Comparison of ENCODE assay signal across 1 cellular context in genomic region chr5:99076600-99077253, GRCh38.
TF ChIP-seq lines count a peak whose summit lies in the region.

No MANE protein-coding gene starts in this region.

TF ChIP-seq in K562, 482 proteins besides CTCF, POLR2A, EP300 and RAD21 (continued from another document):
- TF ChIP-seq PRMT5 (CRISPR knock-in tag; IDR thresholded peaks at IDR 0.05) (no peak), REST (CRISPR knock-in tag; IDR thresholded peaks at IDR 0.05; ENCODE audit: low read depth) (no peak), ZNF324 (CRISPR knock-in tag; IDR thresholded peaks at IDR 0.05) (no peak), FOS (IDR thresholded peaks at IDR 0.05; ENCODE audit: extremely low read depth, insufficient read length) (no peak), ARID1B (IDR thresholded peaks at IDR 0.05) (peak; percentile 67), SNRNP70 (optimal IDR thresholded peaks at IDR 0.05; ENCODE audit: low read depth, low read length) (no peak), USF2 (CRISPR knock-in tag; IDR thresholded peaks at IDR 0.05) (0 out of 2 replicates have a peak, but pooled peaks have one; percentile 12), NR1H2 (CRISPR knock-in tag; IDR thresholded peaks at IDR 0.05) (no peak), MBD2 (IDR thresholded peaks at IDR 0.05; ENCODE audit: borderline replicate concordance, low read depth) (no peak), NELFE (IDR thresholded peaks at IDR 0.05; ENCODE audit: insufficient read depth, insufficient read length) (no peak), ZNF140 (CRISPR knock-in tag; IDR thresholded peaks at IDR 0.05) (no peak), HNRNPL (IDR thresholded peaks at IDR 0.05; ENCODE audit: low read depth, low read length) (no peak), CBFA2T2 (conservative IDR thresholded peaks at IDR 0.05) (peak; percentile 16; the same call in 1 of the 2 replicates), TAF7 (tag; IDR thresholded peaks at IDR 0.05) (no peak), NFIC (IDR thresholded peaks at IDR 0.05) (no peak), TAF15 (IDR thresholded peaks at IDR 0.05; ENCODE audit: low read depth, low read length) (no peak), TAL1 (IDR thresholded peaks at IDR 0.05) (peak; percentile 40), BRF2 (IDR thresholded peaks at IDR 0.05; ENCODE audit: borderline replicate concordance, insufficient read depth, insufficient read length) (no peak), CBFA2T3 (IDR thresholded peaks at IDR 0.05) (peak; percentile 64), ZNF707 (CRISPR knock-in tag; conservative IDR thresholded peaks at IDR 0.05) (no peak), ZNF668 (CRISPR knock-in tag; IDR thresholded peaks at IDR 0.05) (no peak), RBM39 (optimal IDR thresholded peaks at IDR 0.05; ENCODE audit: low read depth, low read length) (no peak), SRSF7 (optimal IDR thresholded peaks at IDR 0.05; ENCODE audit: low read depth, low read length) (no peak), ZNF134 (CRISPR knock-in tag; conservative IDR thresholded peaks at IDR 0.05) (0 out of 2 replicates have a peak, but pooled peaks have one; percentile 31), SIN3B (IDR thresholded peaks at IDR 0.05; ENCODE audit: low read depth) (no peak), ZNF384 (IDR thresholded peaks at IDR 0.05; ENCODE audit: low read depth, low read length) (peak; percentile 83), AFF1 (IDR thresholded peaks at IDR 0.05; ENCODE audit: low read depth in 1 of 2, partially characterized antibody in 2 of 2) (no peak)
